In genomic region chr1:110235839-110236682, GRCh38 we compare ENCODE assay signal across 8 cellular contexts. TPM values are rescaled to one million over a fixed set of nuclear protein-coding genes. Genes with fewer than 3 reads are reported as not detected.
DNase-seq lines count a peak whose midpoint lies in the region; TF ChIP-seq lines count a peak whose summit lies in the region.

No MANE protein-coding gene starts in this region.

- no peak overlapping the region for H3K9ac ChIP-seq in neural progenitor cell

- H3K4me1 ChIP-seq in prostate gland (replicated peaks) = peaks cover 27% of the 10 kb centered on the region
- H3K4me1 ChIP-seq in neural progenitor cell = peaks cover 19% of the 10 kb centered on the region

- H3K27ac ChIP-seq in prostate gland (peak overlapping the region; percentile 65 to 71), neural progenitor cell (no peak overlapping the region)

- WGBS in prostate gland = 34% methylated on average over 11 of the region's 11 CpGs

- peaks cover 0 to 8% (median 0%) of the 10 kb centered on the region in 5 experiments for H3K9me3 Mint-ChIP-seq in brain
- no peaks in the 10 kb centered on the region for H3K9me3 Mint-ChIP-seq in neural progenitor cell

- TF ChIP-seq POLR2A in NB4 (IDR thresholded peaks at IDR 0.05; ENCODE audit: extremely low read depth, insufficient read length) (no peak), prostate gland (IDR thresholded peaks at IDR 0.05) (no peak)

- in situ Hi-C loops in GM13976 (cut with MboI; ENCODE audit: low sequenced_read_pairs, unreplicated experiment) = no loop called here

- H3K4me1 Mint-ChIP-seq in brain (peaks cover 79% of the 10 kb centered on the region), neural progenitor cell (peaks cover 44% of the 10 kb centered on the region)

- H3F3A ChIP-seq in neural progenitor cell (ENCODE audit: low read depth) = no peaks in the 10 kb centered on the region

- H3K27me3 ChIP-seq in prostate gland (replicated peaks; ENCODE audit: insufficient read depth) (no peaks in the 10 kb centered on the region), neural progenitor cell (no peaks in the 10 kb centered on the region)

- H3K4me3 ChIP-seq in NB4 (ENCODE audit: low read depth, low read length) (no peak overlapping the region), prostate gland (no peak overlapping the region), neural progenitor cell (no peak overlapping the region)

- peak overlapping the region; percentile 51 to 89 (median 81) for H3K27ac Mint-ChIP-seq in brain
- H3K27ac Mint-ChIP-seq in neural progenitor cell = no peak overlapping the region

- H3K79me2 ChIP-seq in neural progenitor cell (ENCODE audit: low read depth) = no peaks in the 10 kb centered on the region

- intact Hi-C loops in prostate gland (cut with DNase I) = no loop called here

- DNase-seq in NCI-H2029 (lab: John Stamatoyannopoulos, UW) (peak; percentile 54), NCI-H2029 treated with DMSO at 0.1 percent for 48 hours (lab: John Stamatoyannopoulos, UW) (no peak), NB4 (ENCODE audit: low read depth) (peak; percentile 83), prostate gland (ENCODE audit: low spot score) (peak; percentile 54), hypothalamus (lab: John Stamatoyannopoulos, UW) (no peak), neural progenitor cell (ENCODE audit: low spot score) (no peak), GM13976 (ENCODE audit: low spot score) (no peak)

- H2AFZ ChIP-seq in neural progenitor cell (replicated peaks) = no peak overlapping the region

- H3K4me3 Mint-ChIP-seq in brain (no peak overlapping the region), neural progenitor cell (no peak overlapping the region)

- peaks cover 20% of the 10 kb centered on the region for H3K36me3 Mint-ChIP-seq in brain
- no peaks in the 10 kb centered on the region for H3K36me3 Mint-ChIP-seq in neural progenitor cell

- no peaks in the 10 kb centered on the region for H3K9me3 ChIP-seq in prostate gland
- no peaks in the 10 kb centered on the region for H3K9me3 ChIP-seq in neural progenitor cell (ENCODE audit: low read depth)

- H3K36me3 ChIP-seq in prostate gland (no peaks in the 10 kb centered on the region), neural progenitor cell (no peaks in the 10 kb centered on the region)

- H3K4me2 ChIP-seq in neural progenitor cell = no peak overlapping the region

- H3K27me3 Mint-ChIP-seq in brain = no peaks in the 10 kb centered on the region
- H3K27me3 Mint-ChIP-seq in neural progenitor cell (ENCODE audit: insufficient read depth, low read depth) = peaks cover 6% of the 10 kb centered on the region

- TF ChIP-seq CTCF in NB4 (IDR thresholded peaks at IDR 0.05; ENCODE audit: low read depth, low read length) (no peak), brain (conservative IDR thresholded peaks at IDR 0.05) (no peak), prostate gland (IDR thresholded peaks at IDR 0.05) (no peak), neural progenitor cell (IDR thresholded peaks at IDR 0.05) (no peak), GM13976 (IDR thresholded peaks at IDR 0.05; ENCODE audit: borderline replicate concordance, control extremely low read depth, extremely low read depth, insufficient read depth, missing control alignments) (no peak)

- H4K20me1 ChIP-seq in neural progenitor cell (ENCODE audit: low read depth) = no peaks in the 10 kb centered on the region

RNA-seq across cellular contexts. Expression of gene KCNC4, which starts 25.9 kb away (rescaled TPM):
- 7.4 TPM for polyA plus RNA-seq in brain (ENCODE audit: insufficient read depth, low read depth, low replicate concordance)
- total RNA-seq in prostate gland (10 to 100 TPM in 1 of 2 donors, 1 to 10 TPM in 1; 4.7 to 23.9 TPM), neural progenitor cell (ENCODE audit: low replicate concordance) (1.3 and 2.0 TPM in 2 replicates)

Comparison
In these comparisons a context has a peak if more than half of its experiments do, and no peak if none do; other contexts are left out.
1. DNase-seq: peak in NCI-H2029 (single experiment), NB4 (single experiment) and prostate gland (single experiment); none in NCI-H2029 treated with DMSO at 0.1 percent for 48 hours (single experiment), hypothalamus (0 of 51), neural progenitor cell (single experiment) and GM13976 (single experiment).